Comparison of ENCODE assay signal across 8 cellular contexts in the genomic region with DNA sequence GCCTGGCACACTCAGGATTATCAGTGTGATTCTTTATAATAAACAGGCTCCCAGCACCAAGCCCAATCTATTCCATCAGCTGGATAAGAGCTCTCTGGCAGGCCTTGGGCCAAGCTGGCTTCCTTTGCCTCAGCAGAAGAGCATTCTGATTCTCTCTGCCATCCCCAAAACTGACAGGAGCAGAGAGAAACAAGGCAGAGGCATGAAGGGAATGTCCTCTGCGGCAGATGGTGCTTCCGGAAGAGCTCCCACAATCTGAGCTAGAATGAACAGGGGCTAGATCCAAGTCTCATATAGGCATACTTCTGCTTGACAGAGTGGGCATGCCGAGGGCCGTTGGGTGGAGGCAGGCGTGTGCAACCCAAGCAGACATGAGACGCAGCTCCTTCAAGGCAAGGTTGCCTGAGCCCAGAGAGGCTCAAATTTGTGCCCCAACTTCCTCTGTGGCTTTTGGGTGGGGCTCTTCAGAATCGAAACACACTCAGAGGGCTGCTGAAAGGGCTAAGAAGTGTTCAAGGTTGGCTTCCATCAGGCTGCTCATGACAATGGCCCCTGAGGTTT. TPM values are rescaled to one million over a fixed set of nuclear protein-coding genes. Genes with fewer than 3 reads are reported as not detected.
DNase-seq lines count a peak whose midpoint lies in the region; ATAC-seq and TF ChIP-seq lines count a peak whose summit lies in the region.

No MANE protein-coding gene starts in this region.

- H3K4me1 ChIP-seq in right lobe of liver = peaks cover 0 to 24% (median 8%) of the 10 kb centered on the region in 4 donors

- peak overlapping the region; percentile 97 for H3K27ac Mint-ChIP-seq in T-cell

- H3K27me3 ChIP-seq in right lobe of liver = no peaks in the 10 kb centered on the region

- DNase-seq in T-cell (peak; percentile 14 to 64 (median 48)), cerebellum (ENCODE audit: low spot score) (peak; percentile 74), right lobe of liver (no peak), GOT3 (lab: John Stamatoyannopoulos, UW) (no peak), NCI-H526 treated with DMSO at 0.1 percent for 48 hours (lab: John Stamatoyannopoulos, UW) (no peak)
- DNase-seq in stimulated activated CD4-positive, alpha-beta T cell treated with anti-CD3 and anti-CD28 coated beads, Interleukin-4, amount 100 ng/mL, for 24 hours = peak; percentile 42

- no peak for TF ChIP-seq CTCF in right lobe of liver (IDR thresholded peaks at IDR 0.05)

- H3K27ac ChIP-seq in right lobe of liver = no peak overlapping the region

- peak; percentile 59 for ATAC-seq in GM18909 (IDR thresholded peaks at IDR 0.05; ENCODE audit: poor library complexity, unreplicated experiment)
- peak; percentile 54 for ATAC-seq in HG02885 (IDR thresholded peaks at IDR 0.05; ENCODE audit: poor library complexity, unreplicated experiment)
- peak; percentile 67 to 76 (median 74) for ATAC-seq in T-cell (replicated peaks in 1 of 4)
- ATAC-seq in right lobe of liver = no peak

- no peak for TF ChIP-seq POLR2A in right lobe of liver (IDR thresholded peaks at IDR 0.05)

- peaks cover 30% of the 10 kb centered on the region for H3K36me3 Mint-ChIP-seq in T-cell

- H3K27me3 Mint-ChIP-seq in T-cell = no peaks in the 10 kb centered on the region

- peak overlapping the region; percentile 51 to 83 (median 77) for H3K4me3 Mint-ChIP-seq in T-cell

- no peaks in the 10 kb centered on the region for H3K9me3 Mint-ChIP-seq in T-cell

- POLR2A ChIA-PET in T-cell (lab: Charles Lee) = interaction anchor here in 1 of 2 donors (0.9 to 1.0 kb wide), 2 partner anchors 33 to 58 kb away, joined by 3 read pairs; no protein-coding TSS in a partner anchor

- no peak overlapping the region for H3K4me3 ChIP-seq in right lobe of liver

- intact Hi-C loops in right lobe of liver (cut with DNase I) = no loop called here

- peaks cover 0 to 2% (median 0%) of the 10 kb centered on the region in 4 donors for H3K36me3 ChIP-seq in right lobe of liver

- CTCF ChIA-PET in T-cell (lab: Charles Lee) = interaction anchor here (0.6 to 1.8 kb wide), 6 partner anchors 9 to 33 kb away, joined by 3 to 7 read pairs (median 4); no protein-coding TSS in a partner anchor

- H3K4me1 Mint-ChIP-seq in T-cell = peaks cover 70 to 84% (median 83%) of the 10 kb centered on the region in 3 donors

- H3K9me3 ChIP-seq in right lobe of liver = no peaks in the 10 kb centered on the region

- WGBS in right lobe of liver (ENCODE audit: insufficient coverage, low coverage, low lambda C conversion rate, missing lambda C conversion rate) = 37% methylated on average over 5 of the region's 7 CpGs

RNA-seq across cellular contexts. Expression of a gene that starts 4.0 kb away (rescaled TPM):
- 100 to 1,000 TPM; 146 to 206 (median 169) TPM for total RNA-seq in T-cell
- 61.2 TPM for total RNA-seq in cerebellum
- 10 to 100 TPM; 17.5 to 53.1 (median 33.1) TPM for total RNA-seq in right lobe of liver

RNA-seq across cellular contexts. Expression of a gene that starts 50.9 kb away (rescaled TPM):
- under 1 TPM; 0.38 to 0.99 (median 0.56) TPM for total RNA-seq in T-cell
- total RNA-seq in cerebellum = not detected
- total RNA-seq in right lobe of liver = 1 to 10 TPM in 1 of 6 experiments, under 1 TPM in 1, not detected in 4; 0.35 to 1.1 TPM

Comparison
In these comparisons a context has a peak if more than half of its experiments do, and no peak if none do; other contexts are left out.
1. ATAC-seq: peak in GM18909 (single experiment), HG02885 (single experiment) and T-cell (4 of 4); none in right lobe of liver (0 of 4).
2. DNase-seq: peak in T-cell (34 of 34), cerebellum (single experiment) and stimulated activated CD4-positive, alpha-beta T cell treated with anti-CD3 and anti-CD28 coated beads, Interleukin-4, amount 100 ng/mL, for 24 hours (single experiment); none in right lobe of liver (0 of 3), GOT3 (single experiment) and NCI-H526 treated with DMSO at 0.1 percent for 48 hours (single experiment).